Comparison of ENCODE assay signal across 8 cellular contexts in the genomic region with DNA sequence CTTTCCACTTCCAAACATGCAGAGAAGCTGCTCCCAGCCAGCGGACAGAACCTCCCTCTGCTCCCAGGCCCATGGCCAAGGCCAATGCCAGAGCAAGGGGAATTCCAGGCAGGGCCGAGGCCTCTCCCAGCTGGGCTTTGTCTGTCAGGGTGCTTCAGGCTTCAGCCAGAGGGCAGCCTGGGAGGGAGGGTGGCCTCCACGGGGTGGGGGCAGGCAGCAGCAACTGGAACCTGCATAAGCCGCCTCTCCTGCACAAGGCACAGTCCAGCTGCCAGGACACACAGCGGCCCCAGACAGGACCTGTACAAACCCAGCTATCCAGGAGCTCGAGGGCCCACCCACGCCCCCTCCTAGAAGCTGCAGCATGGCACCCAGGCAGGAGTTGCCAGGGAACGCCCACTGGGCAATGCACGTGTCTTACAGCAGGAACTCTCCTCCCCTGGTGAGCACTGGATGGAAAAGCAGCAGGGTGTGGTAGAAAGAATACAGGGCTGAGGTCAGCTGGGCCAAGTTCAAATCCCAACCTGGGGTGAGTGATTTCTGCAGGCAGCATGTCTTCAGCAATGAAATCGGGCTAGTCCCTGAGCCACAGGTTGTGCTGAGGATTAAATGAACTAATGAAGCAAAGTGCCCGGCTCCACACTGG. TPM values are rescaled to one million over a fixed set of nuclear protein-coding genes. Genes with fewer than 3 reads are reported as not detected.
DNase-seq lines count a peak whose midpoint lies in the region; FAIRE-seq and TF ChIP-seq lines count a peak whose summit lies in the region.

No MANE protein-coding gene starts in this region.

- FAIRE-seq in GM19239 (lab: Jason Lieb, UNC), result no peak

- H3K9me3 ChIP-seq in SJCRH30 (replicated peaks) (no peaks in the 10 kb centered on the region), neural progenitor cell (ENCODE audit: low read depth) (no peaks in the 10 kb centered on the region)

- H3K9me3 Mint-ChIP-seq in neural progenitor cell (no peaks in the 10 kb centered on the region), Calu3 (ENCODE audit: low read depth, unreplicated experiment) (no peaks in the 10 kb centered on the region)

- H3K27me3 ChIP-seq in SJCRH30 (no peaks in the 10 kb centered on the region), neural progenitor cell (no peaks in the 10 kb centered on the region)

- CTCF ChIA-PET in Calu3 (lab: Charles Lee), result interaction anchor here (0.6 to 0.7 kb wide), 2 partner anchors 63 to 584 kb away, joined by 3 to 4 read pairs; no protein-coding TSS in a partner anchor

- peaks cover 3% of the 10 kb centered on the region; the same call in 1 of the 2 replicates for H3K4me1 ChIP-seq in SJCRH30
- peaks cover 32% of the 10 kb centered on the region for H3K4me1 ChIP-seq in neural progenitor cell

- no peak overlapping the region for H3K9ac ChIP-seq in neural progenitor cell

- H3K4me1 Mint-ChIP-seq in neural progenitor cell, result peaks cover 53% of the 10 kb centered on the region
- peaks cover 27% of the 10 kb centered on the region for H3K4me1 Mint-ChIP-seq in Calu3 (ENCODE audit: low read depth, unreplicated experiment)

- no TSS peak for BruUV-seq in Calu3 (replicated peaks; lab: Mats Ljungman, UMichigan)

- H3K36me3 ChIP-seq in SJCRH30 (no peaks in the 10 kb centered on the region), neural progenitor cell (no peaks in the 10 kb centered on the region)

- H3K27me3 Mint-ChIP-seq in neural progenitor cell (ENCODE audit: insufficient read depth, low read depth) (peaks cover 2% of the 10 kb centered on the region), Calu3 (ENCODE audit: unreplicated experiment) (no peaks in the 10 kb centered on the region)

- peaks cover 31% of the 10 kb centered on the region for H3F3A ChIP-seq in neural progenitor cell (ENCODE audit: low read depth)

- peak overlapping the region; percentile 12 for H3K27ac Mint-ChIP-seq in neural progenitor cell
- H3K27ac Mint-ChIP-seq in Calu3 (ENCODE audit: unreplicated experiment), result no peak overlapping the region

- DNase-seq in Ammon's horn (ENCODE audit: low spot score) (peak; percentile 86), SJCRH30 (peak; percentile 13 to 14), fibroblast of peridontal ligament (ENCODE audit: extremely low read depth) (peak; percentile 61), neural progenitor cell (ENCODE audit: low spot score) (no peak), activated gamma-delta T cell treated with Interleukin-2 at 50 U/mL for 16 hours (no peak), Calu3 (no peak), GM19239 (ENCODE audit: insufficient read length, low spot score) (no peak)
- no peak for DNase-seq in effector CD4-positive, alpha-beta T cell

- H3K4me2 ChIP-seq in neural progenitor cell, result no peak overlapping the region

- H3K4me3 Mint-ChIP-seq in neural progenitor cell, result no peak overlapping the region
- H3K4me3 Mint-ChIP-seq in Calu3 (ENCODE audit: low read depth, unreplicated experiment), result no peak overlapping the region

- TF ChIP-seq CTCF in neural progenitor cell (IDR thresholded peaks at IDR 0.05) (no peak), Calu3 (IDR thresholded peaks at IDR 0.05; ENCODE audit: unreplicated experiment) (no peak)

- H3K4me3 ChIP-seq in SJCRH30 (no peak overlapping the region), neural progenitor cell (no peak overlapping the region)

- peaks cover 98% of the 10 kb centered on the region for H4K20me1 ChIP-seq in neural progenitor cell (ENCODE audit: low read depth)

- peaks cover 82% of the 10 kb centered on the region for H3K79me2 ChIP-seq in neural progenitor cell (ENCODE audit: low read depth)

- H3K36me3 Mint-ChIP-seq in neural progenitor cell (no peaks in the 10 kb centered on the region), Calu3 (ENCODE audit: insufficient read depth, unreplicated experiment) (no peaks in the 10 kb centered on the region)

- intact Hi-C loops in Calu3 (cut with micrococcal nuclease; ENCODE audit: unreplicated experiment), result no loop called here

- H3K27ac ChIP-seq in SJCRH30 (no peak overlapping the region), neural progenitor cell (no peak overlapping the region)

- H2AFZ ChIP-seq in neural progenitor cell (replicated peaks), result no peak overlapping the region

RNA-seq across cellular contexts. Expression of a gene that starts 7.6 kb away (rescaled TPM):
- 9.4 and 10.0 TPM in 2 replicates for total RNA-seq in SJCRH30 (2014; rRNA removed; shearing (Covaris generic))
- total RNA-seq in neural progenitor cell (ENCODE audit: low replicate concordance) (15.3 and 44.1 TPM in 2 replicates), Calu3 (2022) (11.2 and 12.5 TPM in 2 replicates)

RNA-seq across cellular contexts. Expression of a gene that starts 55.1 kb away (rescaled TPM):
- 29.0 and 31.6 TPM in 2 replicates for total RNA-seq in SJCRH30 (2014; rRNA removed; shearing (Covaris generic))
- total RNA-seq in neural progenitor cell (ENCODE audit: low replicate concordance), result 41.0 and 41.8 TPM in 2 replicates
- total RNA-seq in Calu3 (2022), result 13.0 and 13.2 TPM in 2 replicates

Comparison
In these comparisons a context has a peak if more than half of its experiments do, and no peak if none do; other contexts are left out.
1. DNase-seq: peak in Ammon's horn (single experiment), SJCRH30 (2 of 2) and fibroblast of peridontal ligament (single experiment); none in neural progenitor cell (single experiment), effector CD4-positive, alpha-beta T cell (single experiment), activated gamma-delta T cell treated with Interleukin-2 at 50 U/mL for 16 hours (single experiment), Calu3 (single experiment) and GM19239 (single experiment).